Comparison of ENCODE assay signal across 21 cellular contexts in genomic region chr3:115227461-115227860, GRCh38.
"Had no signal": no experiment of that assay in that cellular context is flagged by ENCODE, and none has a peak within 500 bp of the region (broad histone marks: within the 10 kb centered on the region; RNA-seq: fewer than 3 reads in every experiment).

No MANE protein-coding gene starts in this region.

- H3K27ac Mint-ChIP-seq: activated CD4-positive, alpha-beta memory T cell treated with anti-CD3 and anti-CD28 coated beads for 36 hours; activated CD8-positive, alpha-beta memory T cell treated with anti-CD3 and anti-CD28 coated beads, Interleukin-2, amount 10 ng/mL, durations not matched to agents 7 days and 5 days; activated T-cell treated with anti-CD3 and anti-CD28 coated beads, Interleukin-2, amount 50 U/mL, for 24 hours; memory B cell; naive thymus-derived CD8-positive, alpha-beta T cell had no signal

- H3K4me3 ChIP-seq: mucosa of descending colon, transverse colon had no signal

- H3K4me1 Mint-ChIP-seq: activated CD8-positive, alpha-beta memory T cell treated with anti-CD3 and anti-CD28 coated beads, Interleukin-2, amount 10 ng/mL, durations not matched to agents 7 days and 5 days; memory B cell; naive thymus-derived CD8-positive, alpha-beta T cell had no signal

- H3K27me3 ChIP-seq: transverse colon had no signal

- H3K9me3 Mint-ChIP-seq: activated CD4-positive, alpha-beta memory T cell treated with anti-CD3 and anti-CD28 coated beads for 36 hours; activated T-cell treated with anti-CD3 and anti-CD28 coated beads, Interleukin-2, amount 50 U/mL, for 24 hours; naive thymus-derived CD8-positive, alpha-beta T cell had no signal

- H3K4me3 Mint-ChIP-seq: activated CD4-positive, alpha-beta memory T cell treated with anti-CD3 and anti-CD28 coated beads for 36 hours; activated CD8-positive, alpha-beta memory T cell treated with anti-CD3 and anti-CD28 coated beads, Interleukin-2, amount 10 ng/mL, durations not matched to agents 7 days and 5 days; activated T-cell treated with anti-CD3 and anti-CD28 coated beads, Interleukin-2, amount 50 U/mL, for 24 hours; memory B cell; naive thymus-derived CD8-positive, alpha-beta T cell had no signal

- DNase-seq: activated CD4-positive, alpha-beta memory T cell treated with anti-CD3 and anti-CD28 coated beads for 36 hours; activated CD8-positive, alpha-beta memory T cell treated with anti-CD3 and anti-CD28 coated beads, Interleukin-2, amount 10 ng/mL, durations not matched to agents 7 days and 5 days; activated effector memory CD4-positive, alpha-beta T cell treated with Interleukin-2 at 50 U/mL for 16 hours; activated naive CD4-positive, alpha-beta T cell treated with anti-CD3 and anti-CD28 coated beads, Interleukin-2, amount 50 U/mL, for 16 hours; activated T-cell treated with anti-CD3 and anti-CD28 coated beads, Interleukin-2, amount 50 U/mL, for 24 hours; erythroblast; glutamatergic neuron; hypothalamus; left ventricle myocardium superior; mucosa of descending colon; naive thymus-derived CD8-positive, alpha-beta T cell; posterior cingulate gyrus; retina; stimulated activated CD4-positive, alpha-beta T cell treated with anti-CD3 and anti-CD28 coated beads, Interleukin-4, amount 100 ng/mL, for 24 hours; stimulated activated naive CD4-positive, alpha-beta T cell treated with Interleukin-2 at 50 U/mL for 16 hours; substantia nigra; T-helper 1 cell; T1000; transverse colon had no signal

- H3K9me3 ChIP-seq: mucosa of descending colon, transverse colon had no signal

- H3K36me3 ChIP-seq: transverse colon had no signal

- H3K27me3 Mint-ChIP-seq: activated CD4-positive, alpha-beta memory T cell treated with anti-CD3 and anti-CD28 coated beads for 36 hours; activated CD8-positive, alpha-beta memory T cell treated with anti-CD3 and anti-CD28 coated beads, Interleukin-2, amount 10 ng/mL, durations not matched to agents 7 days and 5 days; activated T-cell treated with anti-CD3 and anti-CD28 coated beads, Interleukin-2, amount 50 U/mL, for 24 hours; memory B cell had no signal

- H3K36me3 Mint-ChIP-seq: activated CD4-positive, alpha-beta memory T cell treated with anti-CD3 and anti-CD28 coated beads for 36 hours; activated CD8-positive, alpha-beta memory T cell treated with anti-CD3 and anti-CD28 coated beads, Interleukin-2, amount 10 ng/mL, durations not matched to agents 7 days and 5 days; naive thymus-derived CD8-positive, alpha-beta T cell had no signal

- H3K4me1 ChIP-seq: transverse colon had no signal

- H3K27ac ChIP-seq: transverse colon, VCaP had no signal
